18 cellular contexts compared by ENCODE assay signal in the genomic region with DNA sequence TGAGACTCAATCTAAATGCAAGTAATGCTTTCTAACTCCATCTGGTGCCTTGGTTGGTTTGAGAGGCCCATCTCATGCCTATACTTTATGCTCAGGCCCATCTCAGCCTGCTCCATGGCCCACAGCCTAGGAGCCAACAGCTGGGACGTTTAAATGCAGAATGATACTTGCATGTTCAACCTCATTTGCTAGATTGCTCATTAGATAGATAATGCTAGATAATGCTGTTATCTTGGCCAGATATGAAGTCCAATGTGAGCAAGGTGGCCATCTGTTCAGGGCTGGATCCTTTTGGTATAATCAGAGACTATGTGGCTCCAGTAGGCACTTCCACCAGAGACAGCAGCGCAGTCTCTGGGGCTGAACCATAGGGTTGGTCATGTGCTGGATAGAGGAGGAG.
DNase-seq lines count a peak whose midpoint lies in the region; ATAC-seq, FAIRE-seq and TF ChIP-seq lines count a peak whose summit lies in the region.
"Had no signal": no experiment of that assay in that cellular context is flagged by ENCODE, and none has a peak within 500 bp of the region (broad histone marks: within the 10 kb centered on the region; RNA-seq: fewer than 3 reads in every experiment).

No MANE protein-coding gene starts in this region.

- TF ChIP-seq RAD21 in A549 (conservative IDR thresholded peaks at IDR 0.05 in 1 of 2, IDR thresholded peaks at IDR 0.05 in 1 of 2) = no peak
- no peak for TF ChIP-seq RAD21 in IMR-90 (IDR thresholded peaks at IDR 0.05; ENCODE audit: low read length)

- H4K5ac ChIP-seq in IMR-90 (ENCODE audit: low read depth, low read length) = peak overlapping the region; percentile 28; the same call in 1 of the 2 replicates

- H2BK5ac ChIP-seq in IMR-90 (ENCODE audit: low read depth, low read length, poor library complexity, severe bottlenecking) = no peak overlapping the region
- H2BK5ac ChIP-seq in mesenchymal stem cell (ENCODE audit: low read depth, low read length, poor library complexity, severe bottlenecking) = no peak overlapping the region

- TF ChIP-seq CTCF in A549 (IDR thresholded peaks at IDR 0.05) = no peak
- no peak for TF ChIP-seq CTCF in IMR-90 (conservative IDR thresholded peaks at IDR 0.05; ENCODE audit: low read depth, low read length)

- H2BK20ac ChIP-seq in IMR-90 (ENCODE audit: low read depth, low read length) = peak overlapping the region; percentile 77

- DNase-seq in A549 (ENCODE audit: low read depth in 1 of 2, low spot score in 1 of 2) (no peak), IMR-90 (no peak), SK-N-DZ (ENCODE audit: low spot score) (peak; percentile 83), mesenchymal stem cell (no peak), NCI-H1048 (lab: John Stamatoyannopoulos, UW) (no peak), NCI-H2196 treated with DMSO at 0.1 percent for 48 hours (lab: John Stamatoyannopoulos, UW; ENCODE audit: unreplicated experiment) (no peak), SIG-M5 (lab: John Stamatoyannopoulos, UW) (no peak)
- DNase-seq: CD4-positive, alpha-beta memory T cell; DND-41; HFFc6; NCI-H1417; NCI-H1930; NK-92 treated with Interleukin-12 subunit alpha and Interleukin-12 subunit beta, amount 100 ng/mL, for 24 hours; SHP77 treated with DMSO at 0.1 percent for 48 hours; T-helper 17 cell had no signal

- H3K79me1 ChIP-seq in IMR-90 (ENCODE audit: low read depth in 1 of 2, low read length in 2 of 2) (no peaks in the 10 kb centered on the region), mesenchymal stem cell (replicated peaks; ENCODE audit: low read length, poor library complexity, severe bottlenecking) (peaks cover 2% of the 10 kb centered on the region)

- intact Hi-C loops in IMR-90 (cut with micrococcal nuclease) = no loop called here

- no peak for ATAC-seq in A549
- no peak for ATAC-seq in IMR-90 (ENCODE audit: low read depth)
- ATAC-seq in HG03521 (IDR thresholded peaks at IDR 0.05; ENCODE audit: unreplicated experiment) = no peak
- ATAC-seq: T-helper 17 cell had no signal

- H3K27ac ChIP-seq in A549 (peak overlapping the region; percentile 89 to 91), IMR-90 (ENCODE audit: insufficient read depth, low read length) (no peak overlapping the region), mesenchymal stem cell (ENCODE audit: low read length, poor library complexity, severe bottlenecking) (no peak overlapping the region)

- H3K4ac ChIP-seq in IMR-90 (ENCODE audit: low read depth, low read length) (peak overlapping the region; percentile 27; the same call in 1 of the 2 replicates), mesenchymal stem cell (ENCODE audit: low read depth in 1 of 2, low read length in 2 of 2) (no peak overlapping the region)

- dilution Hi-C loops in IMR-90 (cut with HindIII; ENCODE audit: low sequenced_read_pairs, unreplicated experiment) = no loop called here

- H4K20me1 ChIP-seq in IMR-90 (ENCODE audit: insufficient read depth, low read length) = no peaks in the 10 kb centered on the region

- H3K14ac ChIP-seq in IMR-90 (replicated peaks; ENCODE audit: low read depth, low read length) (no peak overlapping the region), mesenchymal stem cell (ENCODE audit: low read length in 2 of 2) (no peak overlapping the region)

- H3K9me1 ChIP-seq in IMR-90 (ENCODE audit: insufficient read depth, low read length) = peaks cover 9% of the 10 kb centered on the region

- H3K9ac ChIP-seq in IMR-90 (ENCODE audit: low read depth, low read length) (no peak overlapping the region), mesenchymal stem cell (ENCODE audit: low read length) (no peak overlapping the region)

- H2AK5ac ChIP-seq in IMR-90 (ENCODE audit: low read depth, low read length) (peak overlapping the region; percentile 27; the same call in 1 of the 2 replicates), mesenchymal stem cell (ENCODE audit: low read length, severe bottlenecking) (peak overlapping the region; percentile 41)

- no peak for TF ChIP-seq EP300 in A549 (IDR thresholded peaks at IDR 0.05)

- H3K23ac ChIP-seq in IMR-90 (ENCODE audit: low read depth, low read length) (no peak overlapping the region), mesenchymal stem cell (ENCODE audit: low read length in 2 of 2) (no peak overlapping the region)

- H3K9me3 ChIP-seq in A549 = peaks cover 19% of the 10 kb centered on the region
- H3K9me3 ChIP-seq in IMR-90 (ENCODE audit: control insufficient read depth, insufficient read depth, low read length) = no peaks in the 10 kb centered on the region; the same call in 1 of the 2 replicates
- H3K9me3 ChIP-seq in mesenchymal stem cell (ENCODE audit: control insufficient read depth, low read length) = peaks cover 4% of the 10 kb centered on the region

- H3K27me3 ChIP-seq in IMR-90 (ENCODE audit: control insufficient read depth, insufficient read depth, low read length) (no peaks in the 10 kb centered on the region), mesenchymal stem cell (ENCODE audit: control insufficient read depth in 1 of 2, insufficient read depth in 1 of 2, low read length in 2 of 2) (no peaks in the 10 kb centered on the region)

- H4K8ac ChIP-seq in IMR-90 (ENCODE audit: low read depth in 2 of 2, low read length in 2 of 2) (no peak overlapping the region), mesenchymal stem cell (ENCODE audit: low read length) (no peak overlapping the region)

- no peak overlapping the region for H2AK9ac ChIP-seq in IMR-90 (replicated peaks; ENCODE audit: low read depth, low read length, poor library complexity)

- peak overlapping the region; percentile 32; the same call in 1 of the 2 replicates for H3K18ac ChIP-seq in IMR-90 (ENCODE audit: low read depth, low read length)
- H3K18ac ChIP-seq in mesenchymal stem cell (ENCODE audit: low read depth in 1 of 2, low read length in 2 of 2) = no peak overlapping the region

- CTCF ChIA-PET in A549 (lab: Yijun Ruan, JAX) (interaction anchor here (0.8 kb wide), 1 partner anchor 440 kb away, joined by 3 read pairs; no protein-coding TSS in a partner anchor), IMR-90 (lab: Yijun Ruan, JAX) (no interaction called here)

- peak overlapping the region; percentile 24 for H2AFZ ChIP-seq in IMR-90 (replicated peaks; ENCODE audit: low read length, poor library complexity)
- H2AFZ ChIP-seq in mesenchymal stem cell (ENCODE audit: low read depth, low read length) = no peak overlapping the region

- peak overlapping the region; percentile 61; the same call in 1 of the 2 replicates for H4K91ac ChIP-seq in IMR-90 (ENCODE audit: insufficient read depth, low read depth, low read length)
- H4K91ac ChIP-seq in mesenchymal stem cell (ENCODE audit: low read length) = no peak overlapping the region

- H3K56ac ChIP-seq in IMR-90 (ENCODE audit: extremely low read depth, insufficient read depth, low read length) = no peak overlapping the region

- H2BK120ac ChIP-seq in IMR-90 (ENCODE audit: low read depth, low read length) = peak overlapping the region; percentile 58
- no peak overlapping the region for H2BK120ac ChIP-seq in mesenchymal stem cell (ENCODE audit: low read depth, low read length)

- peaks cover 31% of the 10 kb centered on the region for H3K4me1 ChIP-seq in A549
- H3K4me1 ChIP-seq in IMR-90 (ENCODE audit: control insufficient read depth, insufficient read depth, low read length) = peaks cover 9% of the 10 kb centered on the region
- peaks cover 12% of the 10 kb centered on the region for H3K4me1 ChIP-seq in mesenchymal stem cell (ENCODE audit: control insufficient read depth, insufficient read depth, low read depth, low read length)

- H2BK15ac ChIP-seq in IMR-90 (ENCODE audit: low read depth, low read length) = 0 out of 3 replicates have a peak overlapping the region, but pooled peaks have one; percentile 11
- H2BK15ac ChIP-seq in mesenchymal stem cell (ENCODE audit: low read depth, poor library complexity, severe bottlenecking) = no peak overlapping the region

- TF ChIP-seq POLR2A in A549 (IDR thresholded peaks at IDR 0.05; ENCODE audit: low read length) (no peak), IMR-90 (IDR thresholded peaks at IDR 0.05; ENCODE audit: low read depth, low read length) (no peak)

- no peak overlapping the region for H3K4me3 ChIP-seq in A549
- H3K4me3 ChIP-seq in IMR-90 (ENCODE audit: insufficient read depth, low read depth, low read length) = no peak overlapping the region
- H3K4me3 ChIP-seq in mesenchymal stem cell (ENCODE audit: insufficient read depth in 1 of 2, low read depth in 1 of 2, low read length in 2 of 2) = no peak overlapping the region

- POLR2A ChIA-PET in A549 (lab: Yijun Ruan, JAX) = no interaction called here
- POLR2A ChIA-PET in IMR-90 (lab: Charles Lee; ENCODE audit: unreplicated experiment) = no interaction called here

- BruUV-seq in IMR-90 (replicated peaks; lab: Mats Ljungman, UMichigan) = no TSS peak

- H3K36me3 ChIP-seq in IMR-90 (ENCODE audit: control insufficient read depth, insufficient read depth, low read length) (no peaks in the 10 kb centered on the region), mesenchymal stem cell (ENCODE audit: control insufficient read depth in 1 of 2, insufficient read depth in 2 of 2, low read depth in 1 of 2, low read length in 2 of 2) (peaks cover 0 to 2% of the 10 kb centered on the region in 2 experiments)

- in situ Hi-C loops in IMR-90 (cut with MboI; ENCODE audit: low sequenced_read_pairs) = no loop called here

- H3K4me2 ChIP-seq in A549 = no peak overlapping the region
- H3K4me2 ChIP-seq in IMR-90 (ENCODE audit: low read depth, low read length) = no peak overlapping the region
- H3K4me2 ChIP-seq in mesenchymal stem cell (ENCODE audit: low read length, poor library complexity, severe bottlenecking) = no peak overlapping the region

- no peak for FAIRE-seq in A549 (lab: Jason Lieb, UNC)
- FAIRE-seq: D721Med, H54 had no signal

- 51% methylated on average over 2 of the region's 2 CpGs for WGBS in A549 (ENCODE audit: missing lambda C conversion rate)
- WGBS in IMR-90 (ENCODE audit: extremely low coverage in 2 of 2, insufficient read length in 1 of 2), 2 experiments = no CpG with 5 or more reads among the region's 2 CpGs
- 95% methylated on average over 2 of the region's 2 CpGs for WGBS in mesenchymal stem cell

- H2BK12ac ChIP-seq in mesenchymal stem cell (ENCODE audit: low read length in 2 of 2) = no peak overlapping the region

TF ChIP-seq in A549, 52 proteins besides CTCF, POLR2A, EP300 and RAD21 (continues in another document):
- no peak for TF ChIP-seq HDAC2 (IDR thresholded peaks at IDR 0.05)

TF ChIP-seq in IMR-90, 13 proteins besides CTCF, POLR2A, EP300 and RAD21 (continues in another document):
- TF ChIP-seq MAZ (IDR thresholded peaks at IDR 0.05; ENCODE audit: borderline replicate concordance, low read depth, low read length) = no peak
- TF ChIP-seq SMC3 (IDR thresholded peaks at IDR 0.05; ENCODE audit: low read depth, low read length) = no peak
- no peak for TF ChIP-seq FOS (IDR thresholded peaks at IDR 0.05; ENCODE audit: low read depth, low read length)
- no peak for TF ChIP-seq NFE2L2 (IDR thresholded peaks at IDR 0.05; ENCODE audit: low read depth, low read length)
- no peak for TF ChIP-seq CHD1 (IDR thresholded peaks at IDR 0.05; ENCODE audit: low read depth, low read length)
- no peak for TF ChIP-seq MXI1 (IDR thresholded peaks at IDR 0.05; ENCODE audit: borderline replicate concordance, low read depth, low read length)
- TF ChIP-seq BHLHE40 (IDR thresholded peaks at IDR 0.05; ENCODE audit: low read depth, low read length) = no peak

Comparison
In these comparisons a context has a peak if more than half of its experiments do, and no peak if none do; other contexts are left out.
1. H3K27ac ChIP-seq: peak in A549 (2 of 2); none in IMR-90 (single experiment) and mesenchymal stem cell (single experiment).